Comparison of ENCODE assay signal across 8 cellular contexts in the genomic region with DNA sequence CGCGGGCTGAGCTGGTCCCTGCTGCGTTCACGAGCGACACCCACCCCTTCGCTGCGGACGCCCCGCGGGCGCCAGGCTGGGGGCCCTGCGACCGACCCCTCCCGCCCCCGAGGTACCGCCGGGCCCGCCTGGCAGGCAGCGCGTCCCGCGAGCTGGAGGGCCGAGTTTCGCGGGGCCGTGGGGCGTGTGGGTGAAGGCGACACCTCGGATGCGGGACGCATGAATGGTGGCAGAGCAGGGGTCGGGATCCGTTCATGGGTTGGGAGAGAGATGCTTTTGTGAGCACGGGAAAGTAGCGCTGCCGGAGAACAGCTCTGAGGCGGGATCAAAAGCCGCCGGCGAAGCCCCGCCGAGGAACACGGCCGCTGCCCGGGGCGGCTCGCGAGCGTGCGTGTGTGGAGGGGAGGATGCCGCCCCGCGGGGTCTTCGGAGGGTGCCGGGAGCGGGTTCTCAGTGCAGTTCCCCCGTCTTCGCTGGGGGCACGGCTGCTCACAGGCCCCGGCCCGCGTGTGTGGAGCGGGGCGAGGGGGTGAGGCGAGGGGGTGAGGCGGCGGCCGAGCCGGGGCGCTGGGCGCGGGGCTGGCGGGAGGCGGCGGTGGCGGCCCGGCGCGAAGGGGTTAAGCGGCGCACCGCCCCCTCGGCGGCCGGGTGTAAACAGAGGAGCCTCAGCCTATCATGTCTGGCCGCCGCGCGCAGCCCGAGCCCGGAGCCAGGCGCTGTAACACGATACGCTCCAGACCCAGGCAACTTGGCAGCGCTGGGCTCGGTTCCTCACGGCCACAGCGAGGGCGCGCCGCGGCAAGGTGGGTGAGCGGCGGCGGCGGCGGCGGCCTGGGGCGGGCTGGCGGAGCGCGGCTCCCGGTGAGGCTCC.
DNase-seq lines count a peak whose midpoint lies in the region; ATAC-seq lines count a peak whose summit lies in the region.

No MANE protein-coding gene starts in this region.

- peak; percentile 96 for DNase-seq in AG08396 (ENCODE audit: low spot score)
- peak; percentile 68 to 81 for DNase-seq in NCI-H524 (lab: John Stamatoyannopoulos, UW)
- DNase-seq in fibroblast of peridontal ligament (ENCODE audit: extremely low read depth), result peak; percentile 85
- DNase-seq in myocyte (ENCODE audit: low read depth), result peak; percentile 95

- peaks cover 54% of the 10 kb centered on the region for H3K27me3 Mint-ChIP-seq in activated T-helper 17 cell treated with anti-CD3 and anti-CD28 coated beads, Interleukin-2, amount 50 U/mL, for 72 hours
- peaks cover 69% of the 10 kb centered on the region for H3K27me3 Mint-ChIP-seq in stimulated activated naive CD8-positive, alpha-beta T cell treated with anti-CD3 and anti-CD28 coated beads, Interleukin-15, Interleukin-2, amounts not matched to agents 100 ng/mL and 50 ng/mL, for 24 hours

- ATAC-seq in GM19043 (IDR thresholded peaks at IDR 0.05; ENCODE audit: low read depth, unreplicated experiment) (peak; percentile 72), HG03196 (IDR thresholded peaks at IDR 0.05; ENCODE audit: unreplicated experiment) (peak; percentile 82)
- ATAC-seq in activated T-helper 17 cell treated with anti-CD3 and anti-CD28 coated beads, Interleukin-2, amount 50 U/mL, for 72 hours (replicated peaks), result peak; percentile 60

- H3K36me3 Mint-ChIP-seq in activated T-helper 17 cell treated with anti-CD3 and anti-CD28 coated beads, Interleukin-2, amount 50 U/mL, for 72 hours (ENCODE audit: low read depth), result peaks cover 8% of the 10 kb centered on the region
- peaks cover 5% of the 10 kb centered on the region for H3K36me3 Mint-ChIP-seq in stimulated activated naive CD8-positive, alpha-beta T cell treated with anti-CD3 and anti-CD28 coated beads, Interleukin-15, Interleukin-2, amounts not matched to agents 100 ng/mL and 50 ng/mL, for 24 hours (ENCODE audit: low read depth)

- H3K4me3 Mint-ChIP-seq in activated T-helper 17 cell treated with anti-CD3 and anti-CD28 coated beads, Interleukin-2, amount 50 U/mL, for 72 hours, result peak overlapping the region; percentile 63
- peak overlapping the region; percentile 60 for H3K4me3 Mint-ChIP-seq in stimulated activated naive CD8-positive, alpha-beta T cell treated with anti-CD3 and anti-CD28 coated beads, Interleukin-15, Interleukin-2, amounts not matched to agents 100 ng/mL and 50 ng/mL, for 24 hours

- no peaks in the 10 kb centered on the region for H3K4me1 Mint-ChIP-seq in activated T-helper 17 cell treated with anti-CD3 and anti-CD28 coated beads, Interleukin-2, amount 50 U/mL, for 72 hours
- H3K4me1 Mint-ChIP-seq in stimulated activated naive CD8-positive, alpha-beta T cell treated with anti-CD3 and anti-CD28 coated beads, Interleukin-15, Interleukin-2, amounts not matched to agents 100 ng/mL and 50 ng/mL, for 24 hours (ENCODE audit: low read depth), result peaks cover 21% of the 10 kb centered on the region

- no peaks in the 10 kb centered on the region for H3K9me3 Mint-ChIP-seq in activated T-helper 17 cell treated with anti-CD3 and anti-CD28 coated beads, Interleukin-2, amount 50 U/mL, for 72 hours
- no peaks in the 10 kb centered on the region for H3K9me3 Mint-ChIP-seq in stimulated activated naive CD8-positive, alpha-beta T cell treated with anti-CD3 and anti-CD28 coated beads, Interleukin-15, Interleukin-2, amounts not matched to agents 100 ng/mL and 50 ng/mL, for 24 hours

- no peak overlapping the region for H3K27ac Mint-ChIP-seq in activated T-helper 17 cell treated with anti-CD3 and anti-CD28 coated beads, Interleukin-2, amount 50 U/mL, for 72 hours
- H3K27ac Mint-ChIP-seq in stimulated activated naive CD8-positive, alpha-beta T cell treated with anti-CD3 and anti-CD28 coated beads, Interleukin-15, Interleukin-2, amounts not matched to agents 100 ng/mL and 50 ng/mL, for 24 hours, result no peak overlapping the region

Comparison
In these comparisons a context has a peak if more than half of its experiments do, and no peak if none do; other contexts are left out.
1. Peak in every context shown above with its lines: DNase-seq and ATAC-seq.